ENCODE assay signal across 1 cellular context in genomic region chr1:79226963-79227362, GRCh38.
TF ChIP-seq lines count a peak whose summit lies in the region.

No MANE protein-coding gene starts in this region.

TF ChIP-seq in neural cell, 6 proteins besides CTCF, POLR2A, EP300 and RAD21:
- peak; percentile 56 for TF ChIP-seq POLR2AphosphoS5 (IDR thresholded peaks at IDR 0.05)
- TF ChIP-seq SMC3 (conservative IDR thresholded peaks at IDR 0.05; ENCODE audit: poor library complexity), result no peak
- TF ChIP-seq MXI1 (conservative IDR thresholded peaks at IDR 0.05; ENCODE audit: poor library complexity, severe bottlenecking), result no peak
- peak; percentile 42 for TF ChIP-seq REST (IDR thresholded peaks at IDR 0.05; ENCODE audit: borderline replicate concordance)
